16 cellular contexts compared by ENCODE assay signal in the genomic region with DNA sequence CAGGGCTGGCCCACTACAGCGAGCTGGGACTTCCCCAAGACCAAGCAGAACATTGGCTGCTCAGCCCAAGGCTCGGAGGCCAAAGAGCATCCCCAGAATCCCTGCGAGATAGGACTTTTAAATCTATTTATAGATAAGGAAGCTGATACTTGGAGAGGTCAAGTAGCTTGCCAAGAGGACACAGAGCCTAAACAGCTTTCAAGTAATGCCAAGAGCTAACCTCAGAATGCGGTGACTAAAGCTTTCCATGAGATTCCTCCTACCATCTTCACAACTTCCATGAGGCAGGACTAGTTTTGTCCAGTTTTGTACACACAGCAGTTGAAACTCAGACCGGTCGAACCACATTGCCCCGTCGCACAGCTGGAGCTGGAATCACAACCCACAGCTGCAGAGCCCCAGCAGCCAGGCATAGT.
DNase-seq lines count a peak whose midpoint lies in the region; ATAC-seq and TF ChIP-seq lines count a peak whose summit lies in the region.
"Had no signal": no experiment of that assay in that cellular context is flagged by ENCODE, and none has a peak within 500 bp of the region (broad histone marks: within the 10 kb centered on the region; RNA-seq: fewer than 3 reads in every experiment).

No MANE protein-coding gene starts in this region.

- H3K4me1 ChIP-seq in foreskin keratinocyte = no peaks in the 10 kb centered on the region

- DNase-seq in NCI-H510A (lab: John Stamatoyannopoulos, UW) (peak; percentile 17), NCI-H510A treated with DMSO at 0.1 percent for 48 hours (lab: John Stamatoyannopoulos, UW) (no peak), amniotic epithelial cell (ENCODE audit: low read depth) (peak; percentile 62), foreskin keratinocyte (peak; percentile 27 to 67), stromal cell of bone marrow (ENCODE audit: low read depth) (peak; percentile 64), NCI-H1436 (lab: John Stamatoyannopoulos, UW) (no peak)
- DNase-seq: 8988T; activated effector memory CD4-positive, alpha-beta T cell treated with anti-CD3 and anti-CD28 coated beads, Interleukin-2, amount 50 U/mL, for 16 hours; erythroblast; NCI-H1694; NCI-H69; RPMI8226 had no signal

- H3K27ac ChIP-seq in foreskin keratinocyte = no peak overlapping the region
- H3K27ac ChIP-seq: parathyroid adenoma, thoracic aorta had no signal

- H3K27me3 ChIP-seq in foreskin keratinocyte = no peaks in the 10 kb centered on the region

- ATAC-seq in foreskin keratinocyte = peak; percentile 32
- ATAC-seq in GM19035 (IDR thresholded peaks at IDR 0.05; ENCODE audit: unreplicated experiment) = no peak
- no peak for ATAC-seq in HG02938 (IDR thresholded peaks at IDR 0.05; ENCODE audit: unreplicated experiment)

- no peak for TF ChIP-seq CTCF in foreskin keratinocyte (conservative IDR thresholded peaks at IDR 0.05)

Comparison
In these comparisons a context has a peak if more than half of its experiments do, and no peak if none do; other contexts are left out.
1. DNase-seq: peak in NCI-H510A (single experiment), amniotic epithelial cell (single experiment), foreskin keratinocyte (2 of 2) and stromal cell of bone marrow (single experiment); none in NCI-H510A treated with DMSO at 0.1 percent for 48 hours (single experiment) and NCI-H1436 (single experiment).